ENCODE assay signal across 1 cellular context in the genomic region with DNA sequence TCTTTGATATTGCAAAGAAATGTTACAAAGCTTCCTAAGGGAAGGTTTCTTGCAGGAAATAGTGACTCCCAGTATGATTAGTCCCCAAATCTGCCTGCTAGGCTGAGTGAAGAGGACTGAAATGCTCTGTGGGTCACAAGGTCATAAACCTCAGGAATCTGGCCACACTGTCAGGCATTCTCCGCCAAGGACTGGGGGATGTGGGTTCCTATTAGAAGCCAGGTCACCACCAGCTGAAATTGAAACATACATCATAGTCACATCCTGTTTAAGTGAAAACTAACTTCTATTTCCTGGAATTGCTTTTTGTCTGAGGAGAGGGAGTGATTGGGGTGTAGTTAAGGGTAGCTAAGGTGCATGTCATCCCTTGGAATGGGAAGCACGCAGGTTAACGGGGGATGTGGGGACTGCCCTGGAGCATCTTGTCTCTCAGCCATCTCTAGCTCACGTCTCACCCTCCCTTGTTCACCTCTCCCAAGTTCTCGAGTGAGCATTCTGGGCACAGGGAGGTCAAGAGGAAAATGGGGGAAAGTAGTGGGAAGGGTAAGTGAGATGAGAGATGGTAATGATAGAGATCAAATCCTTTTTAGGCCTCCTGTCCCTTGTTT.
TF ChIP-seq lines count a peak whose summit lies in the region.

No MANE protein-coding gene starts in this region.

TF ChIP-seq in SK-N-SH, 30 proteins besides CTCF, POLR2A, EP300 and RAD21 (continued from another document):
- TF ChIP-seq, protein P1, sequence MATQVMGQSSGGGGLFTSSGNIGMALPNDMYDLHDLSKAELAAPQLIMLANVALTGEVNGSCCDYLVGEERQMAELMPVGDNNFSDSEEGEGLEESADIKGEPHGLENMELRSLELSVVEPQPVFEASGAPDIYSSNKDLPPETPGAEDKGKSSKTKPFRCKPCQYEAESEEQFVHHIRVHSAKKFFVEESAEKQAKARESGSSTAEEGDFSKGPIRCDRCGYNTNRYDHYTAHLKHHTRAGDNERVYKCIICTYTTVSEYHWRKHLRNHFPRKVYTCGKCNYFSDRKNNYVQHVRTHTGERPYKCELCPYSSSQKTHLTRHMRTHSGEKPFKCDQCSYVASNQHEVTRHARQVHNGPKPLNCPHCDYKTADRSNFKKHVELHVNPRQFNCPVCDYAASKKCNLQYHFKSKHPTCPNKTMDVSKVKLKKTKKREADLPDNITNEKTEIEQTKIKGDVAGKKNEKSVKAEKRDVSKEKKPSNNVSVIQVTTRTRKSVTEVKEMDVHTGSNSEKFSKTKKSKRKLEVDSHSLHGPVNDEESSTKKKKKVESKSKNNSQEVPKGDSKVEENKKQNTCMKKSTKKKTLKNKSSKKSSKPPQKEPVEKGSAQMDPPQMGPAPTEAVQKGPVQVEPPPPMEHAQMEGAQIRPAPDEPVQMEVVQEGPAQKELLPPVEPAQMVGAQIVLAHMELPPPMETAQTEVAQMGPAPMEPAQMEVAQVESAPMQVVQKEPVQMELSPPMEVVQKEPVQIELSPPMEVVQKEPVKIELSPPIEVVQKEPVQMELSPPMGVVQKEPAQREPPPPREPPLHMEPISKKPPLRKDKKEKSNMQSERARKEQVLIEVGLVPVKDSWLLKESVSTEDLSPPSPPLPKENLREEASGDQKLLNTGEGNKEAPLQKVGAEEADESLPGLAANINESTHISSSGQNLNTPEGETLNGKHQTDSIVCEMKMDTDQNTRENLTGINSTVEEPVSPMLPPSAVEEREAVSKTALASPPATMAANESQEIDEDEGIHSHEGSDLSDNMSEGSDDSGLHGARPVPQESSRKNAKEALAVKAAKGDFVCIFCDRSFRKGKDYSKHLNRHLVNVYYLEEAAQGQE (IDR thresholded peaks at IDR 0.05; ENCODE audit: low read depth, low read length) = 0 out of 2 replicates have a peak, but pooled peaks have one; percentile 13
- TF ChIP-seq, protein P2, sequence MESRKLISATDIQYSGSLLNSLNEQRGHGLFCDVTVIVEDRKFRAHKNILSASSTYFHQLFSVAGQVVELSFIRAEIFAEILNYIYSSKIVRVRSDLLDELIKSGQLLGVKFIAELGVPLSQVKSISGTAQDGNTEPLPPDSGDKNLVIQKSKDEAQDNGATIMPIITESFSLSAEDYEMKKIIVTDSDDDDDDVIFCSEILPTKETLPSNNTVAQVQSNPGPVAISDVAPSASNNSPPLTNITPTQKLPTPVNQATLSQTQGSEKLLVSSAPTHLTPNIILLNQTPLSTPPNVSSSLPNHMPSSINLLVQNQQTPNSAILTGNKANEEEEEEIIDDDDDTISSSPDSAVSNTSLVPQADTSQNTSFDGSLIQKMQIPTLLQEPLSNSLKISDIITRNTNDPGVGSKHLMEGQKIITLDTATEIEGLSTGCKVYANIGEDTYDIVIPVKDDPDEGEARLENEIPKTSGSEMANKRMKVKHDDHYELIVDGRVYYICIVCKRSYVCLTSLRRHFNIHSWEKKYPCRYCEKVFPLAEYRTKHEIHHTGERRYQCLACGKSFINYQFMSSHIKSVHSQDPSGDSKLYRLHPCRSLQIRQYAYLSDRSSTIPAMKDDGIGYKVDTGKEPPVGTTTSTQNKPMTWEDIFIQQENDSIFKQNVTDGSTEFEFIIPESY (IDR thresholded peaks at IDR 0.05; ENCODE audit: borderline replicate concordance, low read depth) = no peak
- TF ChIP-seq FOXM1 (IDR thresholded peaks at IDR 0.05; ENCODE audit: low read depth) (no peak), RXRA (IDR thresholded peaks at IDR 0.05; ENCODE audit: borderline replicate concordance, low read depth) (0 out of 2 replicates have a peak, but pooled peaks have one; percentile 37), NRF1 (IDR thresholded peaks at IDR 0.05; ENCODE audit: low read depth, low read length) (no peak), CHD2 (IDR thresholded peaks at IDR 0.05; ENCODE audit: low read length, partially characterized antibody) (no peak), POLR2AphosphoS5 (IDR thresholded peaks at IDR 0.05; ENCODE audit: low read depth, low read length) (no peak), ELF1 (IDR thresholded peaks at IDR 0.05) (no peak), JUND (IDR thresholded peaks at IDR 0.05) (no peak), GABPA (IDR thresholded peaks at IDR 0.05; ENCODE audit: low read depth) (no peak), EZH2phosphoT487 (IDR thresholded peaks at IDR 0.05; ENCODE audit: borderline replicate concordance, low read depth) (no peak), RFX5 (IDR thresholded peaks at IDR 0.05; ENCODE audit: low read length) (no peak), FOXJ3 (CRISPR knock-in tag; IDR thresholded peaks at IDR 0.05) (no peak), TCF12 (IDR thresholded peaks at IDR 0.05) (peak; percentile 67), NFIC (IDR thresholded peaks at IDR 0.05; ENCODE audit: borderline replicate concordance) (0 out of 2 replicates have a peak, but pooled peaks have one; percentile 29), RCOR1 (IDR thresholded peaks at IDR 0.05; ENCODE audit: low read length) (no peak)
- TF ChIP-seq, protein P3, sequence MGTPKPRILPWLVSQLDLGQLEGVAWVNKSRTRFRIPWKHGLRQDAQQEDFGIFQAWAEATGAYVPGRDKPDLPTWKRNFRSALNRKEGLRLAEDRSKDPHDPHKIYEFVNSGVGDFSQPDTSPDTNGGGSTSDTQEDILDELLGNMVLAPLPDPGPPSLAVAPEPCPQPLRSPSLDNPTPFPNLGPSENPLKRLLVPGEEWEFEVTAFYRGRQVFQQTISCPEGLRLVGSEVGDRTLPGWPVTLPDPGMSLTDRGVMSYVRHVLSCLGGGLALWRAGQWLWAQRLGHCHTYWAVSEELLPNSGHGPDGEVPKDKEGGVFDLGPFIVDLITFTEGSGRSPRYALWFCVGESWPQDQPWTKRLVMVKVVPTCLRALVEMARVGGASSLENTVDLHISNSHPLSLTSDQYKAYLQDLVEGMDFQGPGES (IDR thresholded peaks at IDR 0.05; ENCODE audit: low read depth, low read length) = no peak
- TF ChIP-seq, protein P4, sequence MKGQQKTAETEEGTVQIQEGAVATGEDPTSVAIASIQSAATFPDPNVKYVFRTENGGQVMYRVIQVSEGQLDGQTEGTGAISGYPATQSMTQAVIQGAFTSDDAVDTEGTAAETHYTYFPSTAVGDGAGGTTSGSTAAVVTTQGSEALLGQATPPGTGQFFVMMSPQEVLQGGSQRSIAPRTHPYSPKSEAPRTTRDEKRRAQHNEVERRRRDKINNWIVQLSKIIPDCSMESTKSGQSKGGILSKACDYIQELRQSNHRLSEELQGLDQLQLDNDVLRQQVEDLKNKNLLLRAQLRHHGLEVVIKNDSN (IDR thresholded peaks at IDR 0.05; ENCODE audit: borderline replicate concordance, low read depth) = no peak
